9 cellular contexts compared by ENCODE assay signal in the genomic region with DNA sequence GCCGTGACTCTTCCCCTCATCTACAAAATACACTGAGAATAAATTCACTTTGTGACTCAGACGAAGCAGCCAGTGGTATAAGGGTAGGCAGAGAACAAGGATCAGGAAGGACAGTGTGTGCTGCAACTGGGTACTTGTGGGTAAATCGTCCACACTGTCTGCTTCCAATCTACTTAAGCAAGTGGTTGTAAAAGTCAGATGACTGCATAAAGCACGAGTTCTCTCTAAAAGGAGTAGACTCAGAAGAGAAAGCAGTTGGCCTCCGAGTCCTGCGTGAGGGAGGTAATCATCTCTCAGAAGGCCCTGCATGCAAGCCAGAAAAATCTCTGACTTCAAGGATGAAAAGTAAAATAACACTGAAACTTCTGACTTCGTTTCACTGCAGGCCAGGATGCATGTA. TPM values are rescaled to one million over a fixed set of nuclear protein-coding genes. Genes with fewer than 3 reads are reported as not detected.
DNase-seq lines count a peak whose midpoint lies in the region; ATAC-seq and TF ChIP-seq lines count a peak whose summit lies in the region.
"Had no signal": no experiment of that assay in that cellular context is flagged by ENCODE, and none has a peak within 500 bp of the region (broad histone marks: within the 10 kb centered on the region; RNA-seq: fewer than 3 reads in every experiment).

No MANE protein-coding gene starts in this region.

- H3K27me3 ChIP-seq in IMR-90 (ENCODE audit: control insufficient read depth, insufficient read depth, low read length) (no peaks in the 10 kb centered on the region), esophagus squamous epithelium (no peaks in the 10 kb centered on the region), lower lobe of right lung (ENCODE audit: low read depth) (no peaks in the 10 kb centered on the region)
- H3K27me3 ChIP-seq in CD4-positive, alpha-beta memory T cell (ENCODE audit: insufficient read depth, low read length): no peaks in the 10 kb centered on the region

- DNase-seq in IMR-90 (peak; percentile 11), esophagus squamous epithelium (lab: John Stamatoyannopoulos, UW) (no peak), lower lobe of right lung (no peak), stromal cell of bone marrow (ENCODE audit: low read depth) (peak; percentile 63), NCI-H128 (lab: John Stamatoyannopoulos, UW; ENCODE audit: unreplicated experiment) (no peak)
- DNase-seq in CD4-positive, alpha-beta memory T cell: no peak
- DNase-seq: effector CD4-positive, alpha-beta T cell had no signal

- no peaks in the 10 kb centered on the region for H3K9me3 Mint-ChIP-seq in CD4-positive, alpha-beta memory T cell

- no peak overlapping the region for H2BK15ac ChIP-seq in IMR-90 (ENCODE audit: low read depth, low read length)

- peak; percentile 42; the same call in 1 of the 2 replicates for ATAC-seq in IMR-90 (ENCODE audit: low read depth)
- ATAC-seq in lower lobe of right lung: peak; percentile 82 to 83
- ATAC-seq in HG02588 (IDR thresholded peaks at IDR 0.05; ENCODE audit: unreplicated experiment): no peak
- ATAC-seq: K562 had no signal

- no CpG with 5 or more reads among the region's 7 CpGs for WGBS in IMR-90 (ENCODE audit: extremely low coverage in 2 of 2, insufficient read length in 1 of 2), 2 experiments
- 71 to 76% methylated on average over 7 of the region's 7 CpGs for WGBS in esophagus squamous epithelium, 2 donors

- H2BK5ac ChIP-seq in IMR-90 (ENCODE audit: low read depth, low read length, poor library complexity, severe bottlenecking): no peak overlapping the region

- no peak overlapping the region for H2AFZ ChIP-seq in IMR-90 (replicated peaks; ENCODE audit: low read length, poor library complexity)

- TF ChIP-seq POLR2A in IMR-90 (IDR thresholded peaks at IDR 0.05; ENCODE audit: low read depth, low read length): no peak
- no peak for TF ChIP-seq POLR2A in esophagus squamous epithelium (IDR thresholded peaks at IDR 0.05)

- TF ChIP-seq RAD21 in IMR-90 (IDR thresholded peaks at IDR 0.05; ENCODE audit: low read length): no peak

- H3K4me1 ChIP-seq in IMR-90 (ENCODE audit: control insufficient read depth, insufficient read depth, low read length): peaks cover 2% of the 10 kb centered on the region; the same call in 1 of the 2 replicates
- H3K4me1 ChIP-seq in esophagus squamous epithelium: peaks cover 0 to 24% (median 11%) of the 10 kb centered on the region in 3 donors
- peaks cover 6% of the 10 kb centered on the region for H3K4me1 ChIP-seq in lower lobe of right lung
- no peaks in the 10 kb centered on the region for H3K4me1 ChIP-seq in CD4-positive, alpha-beta memory T cell (ENCODE audit: insufficient read depth, low read length)

- no peak overlapping the region for H2BK120ac ChIP-seq in IMR-90 (ENCODE audit: low read depth, low read length)

- H3K9ac ChIP-seq in IMR-90 (ENCODE audit: low read depth, low read length): no peak overlapping the region

- intact Hi-C loops in IMR-90 (cut with micrococcal nuclease) (no loop called here), esophagus squamous epithelium (cut with DNase I) (no loop called here), lower lobe of right lung (cut with DNase I) (no loop called here)
- intact Hi-C loops in CD4-positive, alpha-beta memory T cell (cut with micrococcal nuclease): no loop called here

- H3K14ac ChIP-seq in IMR-90 (replicated peaks; ENCODE audit: low read depth, low read length): no peak overlapping the region

- no peaks in the 10 kb centered on the region for H4K20me1 ChIP-seq in IMR-90 (ENCODE audit: insufficient read depth, low read length)

- no peaks in the 10 kb centered on the region for H3K27me3 Mint-ChIP-seq in CD4-positive, alpha-beta memory T cell

- no peak overlapping the region for H3K27ac Mint-ChIP-seq in CD4-positive, alpha-beta memory T cell

- H3K4me3 Mint-ChIP-seq in CD4-positive, alpha-beta memory T cell: no peak overlapping the region

- no peak overlapping the region for H3K4me2 ChIP-seq in IMR-90 (ENCODE audit: low read depth, low read length)

- H3K36me3 ChIP-seq in IMR-90 (ENCODE audit: control insufficient read depth, insufficient read depth, low read length): peaks cover 11% of the 10 kb centered on the region
- H3K36me3 ChIP-seq in esophagus squamous epithelium: peaks cover 4 to 53% (median 4%) of the 10 kb centered on the region in 3 donors
- H3K36me3 ChIP-seq in lower lobe of right lung: peaks cover 36% of the 10 kb centered on the region
- peaks cover 6% of the 10 kb centered on the region for H3K36me3 ChIP-seq in CD4-positive, alpha-beta memory T cell (ENCODE audit: insufficient read depth, low read length)

- H2AK9ac ChIP-seq in IMR-90 (replicated peaks; ENCODE audit: low read depth, low read length, poor library complexity): no peak overlapping the region

- H3K4me3 ChIP-seq in IMR-90 (ENCODE audit: insufficient read depth, low read depth, low read length) (no peak overlapping the region), esophagus squamous epithelium (no peak overlapping the region), lower lobe of right lung (no peak overlapping the region)
- no peak overlapping the region for H3K4me3 ChIP-seq in CD4-positive, alpha-beta memory T cell (ENCODE audit: low read length in 2 of 2)
- H3K4me3 ChIP-seq: K562 had no signal

- no peak overlapping the region for H2AK5ac ChIP-seq in IMR-90 (ENCODE audit: low read depth, low read length)

- H3K27ac ChIP-seq in IMR-90 (ENCODE audit: insufficient read depth, low read length) (no peak overlapping the region), esophagus squamous epithelium (peak overlapping the region in 3 of 4 donors; percentile 45 to 65 (median 53)), lower lobe of right lung (peak overlapping the region; percentile 34)
- no peak overlapping the region for H3K27ac ChIP-seq in CD4-positive, alpha-beta memory T cell (ENCODE audit: low read depth, low read length)

- dilution Hi-C loops in IMR-90 (cut with HindIII; ENCODE audit: low sequenced_read_pairs, unreplicated experiment): no loop called here

- H3K23ac ChIP-seq in IMR-90 (ENCODE audit: low read depth, low read length): no peak overlapping the region

- H4K91ac ChIP-seq in IMR-90 (ENCODE audit: insufficient read depth, low read depth, low read length): no peak overlapping the region

- no peak overlapping the region for H3K4ac ChIP-seq in IMR-90 (ENCODE audit: low read depth, low read length)

- peaks cover 5 to 23% of the 10 kb centered on the region in 2 experiments; a peak in 3 of 4 replicates for H3K79me1 ChIP-seq in IMR-90 (ENCODE audit: low read depth in 1 of 2, low read length in 2 of 2)

- TF ChIP-seq CTCF in IMR-90 (conservative IDR thresholded peaks at IDR 0.05; ENCODE audit: low read depth, low read length): no peak
- TF ChIP-seq CTCF in esophagus squamous epithelium (IDR thresholded peaks at IDR 0.05): no peak
- TF ChIP-seq CTCF in lower lobe of right lung (IDR thresholded peaks at IDR 0.05): no peak

- no peak overlapping the region for H3K56ac ChIP-seq in IMR-90 (ENCODE audit: extremely low read depth, insufficient read depth, low read length)

- in situ Hi-C loops in IMR-90 (cut with MboI; ENCODE audit: low sequenced_read_pairs): no loop called here

- H4K5ac ChIP-seq in IMR-90 (ENCODE audit: low read depth, low read length): no peak overlapping the region

- H3K18ac ChIP-seq in IMR-90 (ENCODE audit: low read depth, low read length): no peak overlapping the region

- CTCF ChIA-PET in IMR-90 (lab: Yijun Ruan, JAX): no interaction called here
- CTCF ChIA-PET in CD4-positive, alpha-beta memory T cell (lab: Charles Lee; ENCODE audit: partially characterized antibody): interaction anchor here (1.5 to 10.9 kb wide), 2 partner anchors 196 to 224 kb away, joined by 3 to 215 read pairs; no protein-coding TSS in a partner anchor

- H3K9me3 ChIP-seq in IMR-90 (ENCODE audit: control insufficient read depth, insufficient read depth, low read length) (no peaks in the 10 kb centered on the region), esophagus squamous epithelium (no peaks in the 10 kb centered on the region), lower lobe of right lung (no peaks in the 10 kb centered on the region)
- no peaks in the 10 kb centered on the region for H3K9me3 ChIP-seq in CD4-positive, alpha-beta memory T cell (ENCODE audit: control insufficient read depth in 1 of 2, low read length in 2 of 2)

- 0 out of 2 replicates have a peak, but pooled peaks cover 5% of the 10 kb centered on the region for H3K9me1 ChIP-seq in IMR-90 (ENCODE audit: insufficient read depth, low read length)

- BruUV-seq in IMR-90 (replicated peaks; lab: Mats Ljungman, UMichigan): no TSS peak

- H4K8ac ChIP-seq in IMR-90 (ENCODE audit: low read depth in 2 of 2, low read length in 2 of 2): no peak overlapping the region

- peaks cover 8 to 27% of the 10 kb centered on the region in 2 donors for H3K36me3 Mint-ChIP-seq in CD4-positive, alpha-beta memory T cell

- H2BK20ac ChIP-seq in IMR-90 (ENCODE audit: low read depth, low read length): no peak overlapping the region

- POLR2A ChIA-PET in IMR-90 (lab: Charles Lee; ENCODE audit: unreplicated experiment): no interaction called here
- POLR2A ChIA-PET in CD4-positive, alpha-beta memory T cell (lab: Charles Lee; ENCODE audit: partially characterized antibody): no interaction called here

- H3K4me1 Mint-ChIP-seq in CD4-positive, alpha-beta memory T cell: peaks cover under 1 to 4% (median 1%) of the 10 kb centered on the region in 4 donors

TF ChIP-seq in IMR-90, 13 proteins besides CTCF, POLR2A, EP300 and RAD21 (continues in another document):
- TF ChIP-seq CEBPB (IDR thresholded peaks at IDR 0.05; ENCODE audit: low read depth, low read length) (no peak), MAZ (IDR thresholded peaks at IDR 0.05; ENCODE audit: borderline replicate concordance, low read depth, low read length) (no peak), SMC3 (IDR thresholded peaks at IDR 0.05; ENCODE audit: low read depth, low read length) (no peak), MXI1 (IDR thresholded peaks at IDR 0.05; ENCODE audit: borderline replicate concordance, low read depth, low read length) (no peak), RFX5 (IDR thresholded peaks at IDR 0.05; ENCODE audit: low read depth, low read length) (no peak)
- TF ChIP-seq, protein P1, sequence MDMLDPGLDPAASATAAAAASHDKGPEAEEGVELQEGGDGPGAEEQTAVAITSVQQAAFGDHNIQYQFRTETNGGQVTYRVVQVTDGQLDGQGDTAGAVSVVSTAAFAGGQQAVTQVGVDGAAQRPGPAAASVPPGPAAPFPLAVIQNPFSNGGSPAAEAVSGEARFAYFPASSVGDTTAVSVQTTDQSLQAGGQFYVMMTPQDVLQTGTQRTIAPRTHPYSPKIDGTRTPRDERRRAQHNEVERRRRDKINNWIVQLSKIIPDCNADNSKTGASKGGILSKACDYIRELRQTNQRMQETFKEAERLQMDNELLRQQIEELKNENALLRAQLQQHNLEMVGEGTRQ (IDR thresholded peaks at IDR 0.05; ENCODE audit: low read depth, low read length): no peak

RNA-seq across cellular contexts. Expression of a gene that starts 43.1 kb away (rescaled TPM):
- total RNA-seq in IMR-90 (2012; rRNA removed) (43.9 and 48.9 TPM in 2 replicates), esophagus squamous epithelium (10 to 100 TPM; 21.0 to 34.7 (median 26.4) TPM), lower lobe of right lung (70.3 TPM)
- 30.7 and 32.3 TPM in 2 replicates for polyA plus RNA-seq in IMR-90 (2012; rRNA removed)
- 13.0 and 15.9 TPM in 2 replicates for polyA plus RNA-seq in IMR-90 (2012; cell fraction: cytosol; rRNA removed)
- 75.6 and 82.9 TPM in 2 replicates for polyA plus RNA-seq in IMR-90 (2012; cell fraction: nucleus; rRNA removed; ENCODE audit: low replicate concordance)
- 10 to 100 TPM; 72.7 to 74.7 TPM for total RNA-seq in CD4-positive, alpha-beta memory T cell
- 10 to 100 TPM in 1 of 2 donors, 1 to 10 TPM in 1; 7.9 to 23.0 TPM for polyA plus RNA-seq in CD4-positive, alpha-beta memory T cell

Comparison
In these comparisons a context has a peak if more than half of its experiments do, and no peak if none do; other contexts are left out.
1. DNase-seq: peak in IMR-90 (single experiment) and stromal cell of bone marrow (single experiment); none in esophagus squamous epithelium (single experiment), lower lobe of right lung (single experiment), CD4-positive, alpha-beta memory T cell (0 of 5) and NCI-H128 (single experiment).
2. H3K27ac ChIP-seq: peak in esophagus squamous epithelium (3 of 4) and lower lobe of right lung (single experiment); none in IMR-90 (single experiment) and CD4-positive, alpha-beta memory T cell (single experiment).